In genomic region chr11:57566035-57566504, GRCh38 we compare ENCODE assay signal across 8 cellular contexts. TPM values are rescaled to one million over a fixed set of nuclear protein-coding genes. Genes with fewer than 3 reads are reported as not detected.
DNase-seq lines count a peak whose midpoint lies in the region; ATAC-seq and TF ChIP-seq lines count a peak whose summit lies in the region.

No MANE protein-coding gene starts in this region.

- H3K27me3 ChIP-seq in HL-60 (ENCODE audit: insufficient read depth, poor library complexity, severe bottlenecking) (no peaks in the 10 kb centered on the region), mucosa of rectum (ENCODE audit: control insufficient read depth in 2 of 2, insufficient read depth in 2 of 2, low read length in 2 of 2) (no peaks in the 10 kb centered on the region), vagina (no peaks in the 10 kb centered on the region)

- H3K9me3 Mint-ChIP-seq in effector memory CD8-positive, alpha-beta T cell = no peaks in the 10 kb centered on the region

- H3K27ac ChIP-seq in HL-60 (replicated peaks) = peak overlapping the region; percentile 51
- peak overlapping the region; percentile 83 to 84 for H3K27ac ChIP-seq in mucosa of rectum (ENCODE audit: low read depth in 2 of 2, low read length in 2 of 2)
- H3K27ac ChIP-seq in vagina = peak overlapping the region; percentile 93

- H3K4me1 ChIP-seq in mucosa of rectum (ENCODE audit: control insufficient read depth in 2 of 2, insufficient read depth in 2 of 2, low read length in 2 of 2) = peaks cover 0 to 15% of the 10 kb centered on the region in 2 donors
- peaks cover 31% of the 10 kb centered on the region for H3K4me1 ChIP-seq in vagina

- H3K9me3 ChIP-seq in T-helper 17 cell (ENCODE audit: control insufficient read depth, low read length, poor library complexity, severe bottlenecking) = no peaks in the 10 kb centered on the region
- no peaks in the 10 kb centered on the region for H3K9me3 ChIP-seq in mucosa of rectum (ENCODE audit: control insufficient read depth in 2 of 2, low read length in 2 of 2)
- H3K9me3 ChIP-seq in vagina = no peaks in the 10 kb centered on the region

- peaks cover 8% of the 10 kb centered on the region for H3K36me3 Mint-ChIP-seq in T-helper 17 cell (ENCODE audit: low read depth)
- peaks cover 41% of the 10 kb centered on the region for H3K36me3 Mint-ChIP-seq in effector memory CD8-positive, alpha-beta T cell (ENCODE audit: insufficient read depth)

- peak overlapping the region; percentile 93 for H3K27ac Mint-ChIP-seq in T-helper 17 cell
- peak overlapping the region; percentile 98 to 99 for H3K27ac Mint-ChIP-seq in effector memory CD8-positive, alpha-beta T cell

- peaks cover 42% of the 10 kb centered on the region for H3K4me1 Mint-ChIP-seq in T-helper 17 cell
- H3K4me1 Mint-ChIP-seq in effector memory CD8-positive, alpha-beta T cell (ENCODE audit: low read depth in 2 of 2) = peaks cover 50 to 63% of the 10 kb centered on the region in 2 donors

- ATAC-seq in GM21367 (IDR thresholded peaks at IDR 0.05; ENCODE audit: unreplicated experiment) (peak; percentile 53), T-helper 17 cell (peak; percentile 30)
- peak; percentile 37 for ATAC-seq in effector memory CD8-positive, alpha-beta T cell (replicated peaks)

- peak overlapping the region; percentile 20 to 46 for H3K9ac ChIP-seq in mucosa of rectum (ENCODE audit: low read depth in 1 of 2, low read length in 2 of 2)

- TF ChIP-seq CTCF in HL-60 (IDR thresholded peaks at IDR 0.05; ENCODE audit: insufficient read depth, low read length) (no peak), vagina (IDR thresholded peaks at IDR 0.05) (no peak)

- no peaks in the 10 kb centered on the region for H3K27me3 Mint-ChIP-seq in T-helper 17 cell
- H3K27me3 Mint-ChIP-seq in effector memory CD8-positive, alpha-beta T cell = no peaks in the 10 kb centered on the region

- peak overlapping the region; percentile 98 for H3K4me3 Mint-ChIP-seq in T-helper 17 cell
- peak overlapping the region; percentile 98 to 99 for H3K4me3 Mint-ChIP-seq in effector memory CD8-positive, alpha-beta T cell

- peak overlapping the region; percentile 90 for H3K4me3 ChIP-seq in HL-60 (replicated peaks; ENCODE audit: insufficient read depth, low read length)
- peak overlapping the region; percentile 60 to 91 for H3K4me3 ChIP-seq in mucosa of rectum (ENCODE audit: low read length in 2 of 2)
- H3K4me3 ChIP-seq in vagina = peak overlapping the region; percentile 69 to 83

- H3K36me3 ChIP-seq in mucosa of rectum (ENCODE audit: control insufficient read depth in 2 of 2, insufficient read depth in 2 of 2, low read length in 2 of 2) = no peaks in the 10 kb centered on the region
- H3K36me3 ChIP-seq in vagina = no peaks in the 10 kb centered on the region

- DNase-seq in GM04504 (ENCODE audit: low read depth) (peak; percentile 16), HL-60 (ENCODE audit: low read depth in 1 of 2, low spot score in 1 of 2) (peak in 1 of 2 experiments; percentile 29), T-helper 17 cell (no peak), vagina (ENCODE audit: extremely low spot score in 2 of 2) (no peak), HuH-7.5 (ENCODE audit: low spot score) (no peak)
- DNase-seq in effector memory CD8-positive, alpha-beta T cell = peak in 1 of 3 experiments; percentile 16

- intact Hi-C loops in vagina (cut with DNase I) = loop anchor here (2.0 kb wide), 1 partner anchor 79 kb away; no protein-coding TSS in a partner anchor

- peak in 1 of 2 donors; percentile 6 for TF ChIP-seq POLR2A in vagina (IDR thresholded peaks at IDR 0.05)

RNA-seq across cellular contexts. Expression of gene UBE2L6, which starts 1.4 kb away (rescaled TPM):
- 10 to 100 TPM; 58.9 to 64.1 TPM for total RNA-seq in T-helper 17 cell
- total RNA-seq in vagina = 48.1 TPM

RNA-seq across cellular contexts. Expression of gene SMTNL1, which starts 28.7 kb away (rescaled TPM):
- not detected for total RNA-seq in T-helper 17 cell
- total RNA-seq in vagina = not detected

RNA-seq across cellular contexts. Expression of gene SERPING1, which starts 31.4 kb away (rescaled TPM):
- total RNA-seq in T-helper 17 cell (under 1 TPM in 1 of 2 donors, not detected in 1; 0.57 TPM), vagina (779 TPM)

RNA-seq across cellular contexts. Expression of gene TIMM10, which starts 35.5 kb away (rescaled TPM):
- total RNA-seq in T-helper 17 cell = 10 to 100 TPM; 17.0 to 19.1 TPM
- total RNA-seq in vagina = 45.2 TPM

RNA-seq across cellular contexts. Expression of gene SLC43A1, which starts 50.6 kb away (rescaled TPM):
- 1 to 10 TPM; 7.8 to 8.0 TPM for total RNA-seq in T-helper 17 cell
- total RNA-seq in vagina = 22.6 TPM

Comparison
In these comparisons a context has a peak if more than half of its experiments do, and no peak if none do; other contexts are left out.
1. RNA of gene SERPING1, which starts 31.4 kb away (total RNA-seq): 779 TPM in vagina (single experiment); 0.57 TPM in T-helper 17 cell; every median in the first group is over 100 times any median in the second.
2. Peak in every context shown above with its lines, with median percentiles within 50 percentile points of each other: ATAC-seq, H3K27ac ChIP-seq and H3K4me3 ChIP-seq.